ENCODE assay signal across 30 cellular contexts in the genomic region with DNA sequence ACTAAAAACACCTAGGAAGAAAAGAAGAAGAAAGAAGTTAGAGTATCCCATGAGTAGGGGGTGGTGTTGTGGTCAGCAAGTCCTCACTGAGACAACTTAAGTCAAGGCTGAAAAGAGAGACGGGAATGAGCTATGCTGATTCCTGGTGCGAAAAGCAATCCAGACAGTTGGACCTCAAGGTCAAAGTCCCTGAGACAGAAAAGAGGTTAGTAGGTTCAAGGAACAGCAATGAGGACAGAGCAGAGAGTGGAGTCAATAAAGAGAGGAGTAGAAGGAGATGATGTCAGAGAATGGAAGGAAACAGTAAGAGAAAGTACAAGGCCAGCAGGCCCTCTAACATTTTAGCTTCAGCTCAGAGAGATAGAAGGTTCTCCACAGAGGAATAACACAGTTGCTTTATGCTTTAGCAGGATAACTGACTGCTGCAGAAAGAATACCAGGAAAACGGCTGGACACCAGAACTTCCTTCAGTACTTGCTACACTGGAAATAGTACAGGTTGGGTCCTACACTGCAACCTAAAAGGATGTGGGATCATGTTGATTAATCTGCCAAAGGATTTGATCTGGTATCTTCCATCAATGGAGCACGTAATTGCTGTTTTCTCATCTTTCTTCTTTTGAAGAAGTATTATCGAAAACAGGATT. TPM values are rescaled to one million over a fixed set of nuclear protein-coding genes. Genes with fewer than 3 reads are reported as not detected.
DNase-seq lines count a peak whose midpoint lies in the region; ATAC-seq, FAIRE-seq and TF ChIP-seq lines count a peak whose summit lies in the region.
"Had no signal": no experiment of that assay in that cellular context is flagged by ENCODE, and none has a peak within 500 bp of the region (broad histone marks: within the 10 kb centered on the region; RNA-seq: fewer than 3 reads in every experiment).

No MANE protein-coding gene starts in this region.

- BruUV-seq in endothelial cell of umbilical vein (replicated peaks; lab: Mats Ljungman, UMichigan): no TSS peak

- DNase-seq in HL-60 (ENCODE audit: low read depth in 1 of 2, low spot score in 1 of 2): no peak
- peak; percentile 39 for DNase-seq in endothelial cell of umbilical vein (ENCODE audit: low read depth, low spot score)
- peak; percentile 92 for DNase-seq in small intestine
- no peak for DNase-seq in cortex of kidney (lab: John Stamatoyannopoulos, UW)
- DNase-seq: activated CD4-positive, alpha-beta T cell treated with anti-CD3 and anti-CD28 coated beads, Interleukin-2, amount 50 U/mL, for 4 hours; activated CD4-positive, CD25-positive, alpha-beta regulatory T cell; activated naive CD4-positive, alpha-beta T cell treated with anti-CD3 and anti-CD28 coated beads, Interleukin-2, amount 10 ng/mL, durations not matched to agents 7 days and 5 days; amygdala; Calu3; DMS79 treated with DMSO at 0.1 percent for 48 hours; effector memory CD8-positive, alpha-beta T cell; GDM1; head of caudate nucleus; left ventricle myocardium superior; naive B cell; NCI-H1092 treated with DMSO at 0.1 percent for 48 hours; NCI-H1694 treated with DMSO at 0.1 percent for 48 hours; psoas muscle; RPMI8226; sigmoid colon; SJCRH30; stimulated activated CD4-positive, alpha-beta T cell treated with anti-CD3 and anti-CD28 coated beads, Interleukin-4, amount 100 ng/mL, for 1 hour had no signal

- H2AFZ ChIP-seq in endothelial cell of umbilical vein (ENCODE audit: low read depth, low read length): no peak overlapping the region

- CTCF ChIA-PET in endothelial cell of umbilical vein (lab: Charles Lee): interaction anchor here (1.4 kb wide), 1 partner anchor 11 kb away, joined by 10 read pairs; no protein-coding TSS in a partner anchor

- H3K4me1 ChIP-seq in endothelial cell of umbilical vein (ENCODE audit: control insufficient read depth, extremely low read depth, insufficient read depth, low read length): peaks cover 13% of the 10 kb centered on the region
- peaks cover 8 to 9% of the 10 kb centered on the region in 2 donors for H3K4me1 ChIP-seq in small intestine (ENCODE audit: control insufficient read depth in 2 of 2, insufficient read depth in 1 of 2, low read depth in 1 of 2, low read length in 1 of 2)
- H3K4me1 ChIP-seq: HAP-1, SJCRH30 had no signal

- intact Hi-C loops in endothelial cell of umbilical vein (cut with micrococcal nuclease): no loop called here

- peak overlapping the region; percentile 1 for H3K27ac ChIP-seq in HL-60 (replicated peaks)
- no peak overlapping the region for H3K27ac ChIP-seq in endothelial cell of umbilical vein (ENCODE audit: insufficient read depth, low read depth, low read length)
- peak overlapping the region; percentile 34 to 64 for H3K27ac ChIP-seq in small intestine (ENCODE audit: low read depth in 1 of 2, low read length in 1 of 2)
- H3K27ac ChIP-seq: BLaER1 treated with 17β-estradiol and CSF1 and Interleukin-3, amounts not matched to agents 10 nM and 100 nM; psoas muscle; sigmoid colon; SJCRH30 had no signal

- H3K4me1 Mint-ChIP-seq in activated T-helper 17 cell treated with anti-CD3 and anti-CD28 coated beads, Interleukin-2, amount 50 U/mL, for 72 hours: peaks cover 31% of the 10 kb centered on the region
- H3K4me1 Mint-ChIP-seq: IgD-negative memory B cell, naive B cell had no signal

- no peak for TF ChIP-seq POLR2A in endothelial cell of umbilical vein (IDR thresholded peaks at IDR 0.05; ENCODE audit: low read depth, low read length)

- H3K27me3 Mint-ChIP-seq in activated T-helper 17 cell treated with anti-CD3 and anti-CD28 coated beads, Interleukin-2, amount 50 U/mL, for 72 hours: no peaks in the 10 kb centered on the region
- H3K27me3 Mint-ChIP-seq: activated naive CD4-positive, alpha-beta T cell treated with anti-CD3 and anti-CD28 coated beads, Interleukin-2, amount 10 ng/mL, durations not matched to agents 7 days and 5 days; type B pancreatic cell had no signal

- no peak overlapping the region for H3K4me3 Mint-ChIP-seq in activated T-helper 17 cell treated with anti-CD3 and anti-CD28 coated beads, Interleukin-2, amount 50 U/mL, for 72 hours
- H3K4me3 Mint-ChIP-seq: activated naive CD4-positive, alpha-beta T cell treated with anti-CD3 and anti-CD28 coated beads, Interleukin-2, amount 10 ng/mL, durations not matched to agents 7 days and 5 days; effector memory CD8-positive, alpha-beta T cell; IgD-negative memory B cell; naive B cell; type B pancreatic cell had no signal

- WGBS in small intestine, 3 donors: 58 to 72% (median 66%) methylated on average over 5 of the region's 5 CpGs

- H3K9ac ChIP-seq in endothelial cell of umbilical vein (replicated peaks; ENCODE audit: extremely low read depth, insufficient read depth, low read length): no peak overlapping the region
- H3K9ac ChIP-seq: BLaER1 treated with 17β-estradiol and CSF1 and Interleukin-3, amounts not matched to agents 10 nM and 100 nM had no signal

- H3K27me3 ChIP-seq in HL-60 (ENCODE audit: insufficient read depth, poor library complexity, severe bottlenecking): no peaks in the 10 kb centered on the region
- no peaks in the 10 kb centered on the region for H3K27me3 ChIP-seq in endothelial cell of umbilical vein (ENCODE audit: control insufficient read depth in 2 of 2, insufficient read depth in 2 of 2, low read length in 2 of 2)
- no peaks in the 10 kb centered on the region for H3K27me3 ChIP-seq in small intestine (ENCODE audit: control insufficient read depth in 2 of 2, insufficient read depth in 2 of 2, low read length in 2 of 2)
- H3K27me3 ChIP-seq: BLaER1 treated with 17β-estradiol and CSF1 and Interleukin-3, amounts not matched to agents 10 nM and 100 nM; sigmoid colon; SJCRH30 had no signal

- H3K27ac Mint-ChIP-seq in activated T-helper 17 cell treated with anti-CD3 and anti-CD28 coated beads, Interleukin-2, amount 50 U/mL, for 72 hours: peak overlapping the region; percentile 35
- H3K27ac Mint-ChIP-seq: activated naive CD4-positive, alpha-beta T cell treated with anti-CD3 and anti-CD28 coated beads, Interleukin-2, amount 10 ng/mL, durations not matched to agents 7 days and 5 days; IgD-negative memory B cell; naive B cell; type B pancreatic cell had no signal

- H3K36me3 ChIP-seq in endothelial cell of umbilical vein (ENCODE audit: control insufficient read depth in 2 of 2, extremely low read depth in 1 of 2, insufficient read depth in 2 of 2, low read length in 2 of 2) (no peaks in the 10 kb centered on the region), small intestine (ENCODE audit: control insufficient read depth in 2 of 2, insufficient read depth in 2 of 2, low read length in 2 of 2) (no peaks in the 10 kb centered on the region)
- H3K36me3 ChIP-seq: HAP-1, sigmoid colon had no signal

- peaks cover 66% of the 10 kb centered on the region for H3K79me2 ChIP-seq in endothelial cell of umbilical vein (ENCODE audit: control insufficient read depth, insufficient read depth, low read length)

- POLR2A ChIA-PET in endothelial cell of umbilical vein (lab: Charles Lee): no interaction called here

- no peak for ATAC-seq in activated T-helper 17 cell treated with anti-CD3 and anti-CD28 coated beads, Interleukin-2, amount 50 U/mL, for 72 hours (replicated peaks)
- no peak for ATAC-seq in HG03175 (IDR thresholded peaks at IDR 0.05; ENCODE audit: unreplicated experiment)
- ATAC-seq in HG03196 (IDR thresholded peaks at IDR 0.05; ENCODE audit: unreplicated experiment): no peak
- ATAC-seq: effector memory CD8-positive, alpha-beta T cell; left ventricle myocardium superior; psoas muscle had no signal

- H3K4me3 ChIP-seq in HL-60 (replicated peaks; ENCODE audit: insufficient read depth, low read length): no peak overlapping the region
- H3K4me3 ChIP-seq in endothelial cell of umbilical vein (replicated peaks in 1 of 3; ENCODE audit: insufficient read depth in 1 of 3, low read depth in 1 of 3, low read length in 3 of 3): no peak overlapping the region
- no peak overlapping the region for H3K4me3 ChIP-seq in small intestine (ENCODE audit: low read depth in 1 of 2, low read length in 2 of 2)
- H3K4me3 ChIP-seq: BLaER1 treated with 17β-estradiol and CSF1 and Interleukin-3, amounts not matched to agents 10 nM and 100 nM; HAP-1; psoas muscle; sigmoid colon; SJCRH30 had no signal

- FAIRE-seq in endothelial cell of umbilical vein (lab: Jason Lieb, UNC) (no peak), small intestine (lab: Jason Lieb, UNC) (no peak)
- FAIRE-seq: keratinocyte had no signal

- no peaks in the 10 kb centered on the region for H3K9me3 Mint-ChIP-seq in activated T-helper 17 cell treated with anti-CD3 and anti-CD28 coated beads, Interleukin-2, amount 50 U/mL, for 72 hours
- H3K9me3 Mint-ChIP-seq: activated naive CD4-positive, alpha-beta T cell treated with anti-CD3 and anti-CD28 coated beads, Interleukin-2, amount 10 ng/mL, durations not matched to agents 7 days and 5 days; effector memory CD8-positive, alpha-beta T cell; naive B cell; type B pancreatic cell had no signal

- TF ChIP-seq CTCF in HL-60 (IDR thresholded peaks at IDR 0.05; ENCODE audit: insufficient read depth, low read length) (no peak), endothelial cell of umbilical vein (IDR thresholded peaks at IDR 0.05; ENCODE audit: extremely low read depth in 1 of 2, insufficient read depth in 1 of 2, low read depth in 1 of 2, low read length in 2 of 2) (no peak)

- H3K4me2 ChIP-seq in endothelial cell of umbilical vein (ENCODE audit: insufficient read depth, low read length): no peak overlapping the region
- H3K4me2 ChIP-seq: BLaER1 treated with 17β-estradiol and CSF1 and Interleukin-3, amounts not matched to agents 10 nM and 100 nM had no signal

- dilution Hi-C loops in endothelial cell of umbilical vein (cut with MboI; ENCODE audit: extremely low pct_ligation_motif_present, low sequenced_read_pairs): no loop called here

- H3K36me3 Mint-ChIP-seq in activated T-helper 17 cell treated with anti-CD3 and anti-CD28 coated beads, Interleukin-2, amount 50 U/mL, for 72 hours (ENCODE audit: low read depth): peaks cover 7% of the 10 kb centered on the region
- H3K36me3 Mint-ChIP-seq: naive B cell had no signal

- no peaks in the 10 kb centered on the region for H3K9me1 ChIP-seq in endothelial cell of umbilical vein (replicated peaks; ENCODE audit: control insufficient read depth, extremely low read depth, insufficient read depth, low read length)

- H4K20me1 ChIP-seq in endothelial cell of umbilical vein (replicated peaks; ENCODE audit: control insufficient read depth, extremely low read depth, insufficient read depth, low read length): no peaks in the 10 kb centered on the region

- no peaks in the 10 kb centered on the region for H3K9me3 ChIP-seq in endothelial cell of umbilical vein (replicated peaks; ENCODE audit: control insufficient read depth, insufficient read depth, low read length)
- no peaks in the 10 kb centered on the region for H3K9me3 ChIP-seq in small intestine (ENCODE audit: control insufficient read depth, low read depth)
- H3K9me3 ChIP-seq: HAP-1, psoas muscle, sigmoid colon had no signal

RNA-seq across cellular contexts. Expression of gene GNAQ, which starts 43.6 kb away (rescaled TPM):
- 10 to 100 TPM; 12.8 to 18.5 TPM for total RNA-seq in activated T-helper 17 cell treated with anti-CD3 and anti-CD28 coated beads, Interleukin-2, amount 50 U/mL, for 72 hours
- 61.8 and 67.3 TPM in 2 replicates for total RNA-seq in endothelial cell of umbilical vein
- polyA plus RNA-seq in endothelial cell of umbilical vein (23.4 and 26.1 TPM in 2 replicates), small intestine (10 to 100 TPM in 2 of 3 donors, 1 to 10 TPM in 1; 10.0 to 16.1 (median 15.0) TPM)
- polyA plus RNA-seq in endothelial cell of umbilical vein (2011; cell fraction: cytosol; rRNA removed): 24.7 and 28.5 TPM in 2 replicates
- 44.5 and 53.0 TPM in 2 replicates for polyA plus RNA-seq in endothelial cell of umbilical vein (2011; cell fraction: nucleus; rRNA removed)
- polyA plus RNA-seq in endothelial cell of umbilical vein (2012): 44.6 and 53.3 TPM in 2 replicates
- 63.0 and 88.3 TPM in 2 replicates for polyA minus RNA-seq in endothelial cell of umbilical vein
- polyA minus RNA-seq in endothelial cell of umbilical vein (2011; cell fraction: cytosol; rRNA and poly(A)+ RNA removed): 7.8 TPM
- 43.5 and 56.2 TPM in 2 replicates for polyA minus RNA-seq in endothelial cell of umbilical vein (2011; cell fraction: nucleus; rRNA and poly(A)+ RNA removed)

Comparison
In these comparisons a context has a peak if more than half of its experiments do, and no peak if none do; other contexts are left out.
1. DNase-seq: peak in endothelial cell of umbilical vein (single experiment) and small intestine (single experiment); none in HL-60 (0 of 2) and cortex of kidney (single experiment).